28 cellular contexts compared by ENCODE assay signal in genomic region chr10:91843083-91843482, GRCh38.
"Had no signal": no experiment of that assay in that cellular context is flagged by ENCODE, and none has a peak within 500 bp of the region (broad histone marks: within the 10 kb centered on the region; RNA-seq: fewer than 3 reads in every experiment).

No MANE protein-coding gene starts in this region.

- H3K4me3 ChIP-seq: colonic mucosa, esophagus squamous epithelium, gastrocnemius medialis, heart right ventricle, left lung, lower lobe of right lung, mucosa of descending colon had no signal

- H3K36me3 Mint-ChIP-seq: naive B cell had no signal

- H3K27me3 ChIP-seq: colonic mucosa, esophagus squamous epithelium, gastrocnemius medialis, heart right ventricle, left lung had no signal

- H3K9me3 Mint-ChIP-seq: dendritic cell treated with granulocyte-macrophage colony-stimulating factor and Interleukin-4, amounts not matched to agents 40 ng/mL and 50 ng/mL, for 4 days; effector memory CD8-positive, alpha-beta T cell; endodermal cell; mesothelial cell of epicardium; naive B cell had no signal

- H3K27ac Mint-ChIP-seq: dendritic cell treated with granulocyte-macrophage colony-stimulating factor and Interleukin-4, amounts not matched to agents 40 ng/mL and 50 ng/mL, for 4 days; endodermal cell; mesothelial cell of epicardium; naive B cell had no signal

- H3K27ac ChIP-seq: colonic mucosa, epithelial cell of prostate, esophagus squamous epithelium, gastrocnemius medialis, heart right ventricle, left lung, lower lobe of right lung had no signal

- H3K4me1 Mint-ChIP-seq: endodermal cell, mesothelial cell of epicardium, naive B cell had no signal

- H3K4me3 Mint-ChIP-seq: dendritic cell treated with granulocyte-macrophage colony-stimulating factor and Interleukin-4, amounts not matched to agents 40 ng/mL and 50 ng/mL, for 4 days; effector memory CD8-positive, alpha-beta T cell; endodermal cell; mesothelial cell of epicardium; naive B cell had no signal

- DNase-seq: colonic mucosa; cortex of kidney; effector CD8-positive, alpha-beta T cell; effector memory CD8-positive, alpha-beta T cell; endodermal cell; erythroblast; esophagus squamous epithelium; foreskin fibroblast; foreskin melanocyte; gastrocnemius medialis; glutamatergic neuron; head of caudate nucleus; heart right ventricle; hippocampal formation; left cardiac atrium; left lung; left ventricle myocardium superior; lower lobe of right lung; mesenchymal stem cell; mucosa of descending colon; naive B cell had no signal

- H3K9me3 ChIP-seq: colonic mucosa, esophagus squamous epithelium, gastrocnemius medialis, heart right ventricle, left lung, lower lobe of right lung, mucosa of descending colon had no signal

- ATAC-seq: effector memory CD8-positive, alpha-beta T cell; esophagus mucosa; gastrocnemius medialis; heart right ventricle; left cardiac atrium; left lung; left ventricle myocardium superior; lower lobe of right lung; mucosa of descending colon had no signal

- FAIRE-seq: endometrium, islet of Langerhans, keratinocyte had no signal

- H3K4me1 ChIP-seq: colonic mucosa, esophagus squamous epithelium, gastrocnemius medialis, heart right ventricle, left lung, lower lobe of right lung had no signal
